Comparison of ENCODE assay signal across 8 cellular contexts in the genomic region with DNA sequence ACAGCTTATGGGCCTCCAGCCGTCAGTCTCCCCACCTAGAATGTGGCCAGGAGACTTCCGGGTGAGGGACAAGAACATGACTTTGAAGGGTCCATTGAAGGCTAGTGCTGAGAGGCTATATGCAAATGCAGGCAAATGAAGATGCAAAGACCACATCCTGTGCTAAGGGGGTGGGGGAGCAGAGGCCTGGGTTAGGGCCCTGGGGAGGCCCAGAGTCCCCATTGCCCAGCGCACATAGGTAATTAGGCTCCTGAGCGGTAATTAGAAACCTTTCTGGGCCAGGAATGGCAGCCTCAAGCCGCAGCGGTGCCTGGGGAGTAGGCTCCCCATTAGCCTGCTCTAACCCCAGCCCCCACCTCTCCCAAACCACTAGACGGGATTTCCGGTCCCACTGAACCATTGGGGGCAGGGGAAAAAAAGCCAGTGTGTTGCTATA. TPM values are rescaled to one million over a fixed set of nuclear protein-coding genes. Genes with fewer than 3 reads are reported as not detected.
A peak's percentile ranks its signal among the peaks of the same experiment; 100 is the strongest.
DNase-seq lines count a peak whose midpoint lies in the region; ATAC-seq and TF ChIP-seq lines count a peak whose summit lies in the region.

No MANE protein-coding gene starts in this region.

- intact Hi-C loops in left ventricle myocardium superior (cut with micrococcal nuclease) (no loop called here), head of caudate nucleus (cut with DNase I) (no loop called here)
- intact Hi-C loops in activated T-helper 2 cell treated with anti-CD3 and anti-CD28 coated beads, Interferon-gamma antibody, Interleukin-2, Interleukin-4, amounts not matched to agents 10 μg/mL and 5 μg/mL and 100 μg/mL, durations not matched to agents 14 hours and 24 hours and 36 hours (cut with micrococcal nuclease) = loop anchor here (1.0 to 10.0 kb wide), 8 partner anchors 8 to 836 kb away; a partner anchor contains a TSS

- no peaks in the 10 kb centered on the region for H3K9me3 ChIP-seq in right atrium auricular region

- no peak for TF ChIP-seq CTCF in right atrium auricular region (IDR thresholded peaks at IDR 0.05)

- peak overlapping the region; percentile 92 for H3K4me3 Mint-ChIP-seq in activated T-helper 2 cell treated with anti-CD3 and anti-CD28 coated beads, Interferon-gamma antibody, Interleukin-2, Interleukin-4, amounts not matched to agents 10 μg/mL and 5 μg/mL and 100 μg/mL, durations not matched to agents 14 hours and 24 hours and 36 hours (ENCODE audit: low read depth)
- H3K4me3 Mint-ChIP-seq in natural killer cell treated with Interleukin-12 subunit alpha and Interleukin-12 subunit beta and Interleukin-15 and Interleukin-18, amount 100 ng/mL, for 72 hours = peak overlapping the region; percentile 87

- no peak for ATAC-seq in left ventricle myocardium superior
- peak; percentile 70 to 80 for ATAC-seq in natural killer cell treated with Interleukin-12 subunit alpha and Interleukin-12 subunit beta and Interleukin-15 and Interleukin-18, amount 100 ng/mL, for 72 hours

- no peaks in the 10 kb centered on the region for H3K27me3 ChIP-seq in right atrium auricular region

- H3K27ac ChIP-seq in right atrium auricular region = peak overlapping the region; percentile 91 to 92

- in situ Hi-C loops in KBM-7 (cut with MboI; ENCODE audit: low pct_unique_long_range_greater_than_20kb, low sequenced_read_pairs) = no loop called here

- H3K4me1 Mint-ChIP-seq in activated T-helper 2 cell treated with anti-CD3 and anti-CD28 coated beads, Interferon-gamma antibody, Interleukin-2, Interleukin-4, amounts not matched to agents 10 μg/mL and 5 μg/mL and 100 μg/mL, durations not matched to agents 14 hours and 24 hours and 36 hours (ENCODE audit: low read depth) = peaks cover 76% of the 10 kb centered on the region
- peaks cover 78 to 86% of the 10 kb centered on the region in 2 donors for H3K4me1 Mint-ChIP-seq in natural killer cell treated with Interleukin-12 subunit alpha and Interleukin-12 subunit beta and Interleukin-15 and Interleukin-18, amount 100 ng/mL, for 72 hours (ENCODE audit: low read depth in 2 of 2)

- no peaks in the 10 kb centered on the region for H3K36me3 ChIP-seq in right atrium auricular region

- peaks cover 0 to 100% of the 10 kb centered on the region in 2 donors for H3K4me1 ChIP-seq in right atrium auricular region

- H3K9me3 Mint-ChIP-seq in activated T-helper 2 cell treated with anti-CD3 and anti-CD28 coated beads, Interferon-gamma antibody, Interleukin-2, Interleukin-4, amounts not matched to agents 10 μg/mL and 5 μg/mL and 100 μg/mL, durations not matched to agents 14 hours and 24 hours and 36 hours = no peaks in the 10 kb centered on the region
- H3K9me3 Mint-ChIP-seq in natural killer cell treated with Interleukin-12 subunit alpha and Interleukin-12 subunit beta and Interleukin-15 and Interleukin-18, amount 100 ng/mL, for 72 hours = no peaks in the 10 kb centered on the region

- no peaks in the 10 kb centered on the region for H3K27me3 Mint-ChIP-seq in activated T-helper 2 cell treated with anti-CD3 and anti-CD28 coated beads, Interferon-gamma antibody, Interleukin-2, Interleukin-4, amounts not matched to agents 10 μg/mL and 5 μg/mL and 100 μg/mL, durations not matched to agents 14 hours and 24 hours and 36 hours (ENCODE audit: low read depth)
- no peaks in the 10 kb centered on the region for H3K27me3 Mint-ChIP-seq in natural killer cell treated with Interleukin-12 subunit alpha and Interleukin-12 subunit beta and Interleukin-15 and Interleukin-18, amount 100 ng/mL, for 72 hours

- DNase-seq in right atrium auricular region (ENCODE audit: low spot score) (no peak), left ventricle myocardium superior (no peak), KBM-7 (peak; percentile 85), NCI-H1694 (lab: John Stamatoyannopoulos, UW) (no peak), LoVo (ENCODE audit: low spot score) (no peak), head of caudate nucleus (no peak)
- DNase-seq in activated T-helper 2 cell treated with anti-CD3 and anti-CD28 coated beads, Interferon-gamma antibody, Interleukin-2, Interleukin-4, amounts not matched to agents 10 μg/mL and 5 μg/mL and 100 μg/mL, durations not matched to agents 14 hours and 24 hours and 36 hours (ENCODE audit: low spot score) = peak; percentile 65
- DNase-seq in natural killer cell treated with Interleukin-12 subunit alpha and Interleukin-12 subunit beta and Interleukin-15 and Interleukin-18, amount 100 ng/mL, for 72 hours (ENCODE audit: low spot score) = peak; percentile 89

- peaks cover 65% of the 10 kb centered on the region for H3K36me3 Mint-ChIP-seq in activated T-helper 2 cell treated with anti-CD3 and anti-CD28 coated beads, Interferon-gamma antibody, Interleukin-2, Interleukin-4, amounts not matched to agents 10 μg/mL and 5 μg/mL and 100 μg/mL, durations not matched to agents 14 hours and 24 hours and 36 hours (ENCODE audit: low read depth)
- peaks cover 17% of the 10 kb centered on the region for H3K36me3 Mint-ChIP-seq in natural killer cell treated with Interleukin-12 subunit alpha and Interleukin-12 subunit beta and Interleukin-15 and Interleukin-18, amount 100 ng/mL, for 72 hours

- peak overlapping the region; percentile 97 for H3K27ac Mint-ChIP-seq in activated T-helper 2 cell treated with anti-CD3 and anti-CD28 coated beads, Interferon-gamma antibody, Interleukin-2, Interleukin-4, amounts not matched to agents 10 μg/mL and 5 μg/mL and 100 μg/mL, durations not matched to agents 14 hours and 24 hours and 36 hours
- H3K27ac Mint-ChIP-seq in natural killer cell treated with Interleukin-12 subunit alpha and Interleukin-12 subunit beta and Interleukin-15 and Interleukin-18, amount 100 ng/mL, for 72 hours = peak overlapping the region; percentile 91 to 97

- peak overlapping the region in 1 of 2 donors; percentile 12 for H3K4me3 ChIP-seq in right atrium auricular region

RNA-seq across cellular contexts. Expression of a gene that starts 6.9 kb away (rescaled TPM):
- total RNA-seq in right atrium auricular region (10 to 100 TPM; 25.6 to 26.8 TPM), left ventricle myocardium superior (45.8 TPM)
- total RNA-seq in activated T-helper 2 cell treated with anti-CD3 and anti-CD28 coated beads, Interferon-gamma antibody, Interleukin-2, Interleukin-4, amounts not matched to agents 10 μg/mL and 5 μg/mL and 100 μg/mL, durations not matched to agents 14 hours and 24 hours and 36 hours = 261 and 266 TPM in 2 replicates
- total RNA-seq in natural killer cell treated with Interleukin-12 subunit alpha and Interleukin-12 subunit beta and Interleukin-15 and Interleukin-18, amount 100 ng/mL, for 72 hours = 100 to 1,000 TPM; 323 TPM

RNA-seq across cellular contexts. Expression of a gene that starts 23.9 kb away (rescaled TPM):
- 10 to 100 TPM; 13.8 to 88.7 TPM for total RNA-seq in right atrium auricular region
- 23.5 TPM for total RNA-seq in left ventricle myocardium superior
- total RNA-seq in activated T-helper 2 cell treated with anti-CD3 and anti-CD28 coated beads, Interferon-gamma antibody, Interleukin-2, Interleukin-4, amounts not matched to agents 10 μg/mL and 5 μg/mL and 100 μg/mL, durations not matched to agents 14 hours and 24 hours and 36 hours = 0.32 TPM in 1 of 2 replicates, not detected in the other
- total RNA-seq in natural killer cell treated with Interleukin-12 subunit alpha and Interleukin-12 subunit beta and Interleukin-15 and Interleukin-18, amount 100 ng/mL, for 72 hours = 1 to 10 TPM; 3.4 to 4.9 TPM

RNA-seq across cellular contexts. Expression of a gene that starts 37.7 kb away (rescaled TPM):
- total RNA-seq in right atrium auricular region (10 to 100 TPM in 1 of 2 donors, 1 to 10 TPM in 1; 1.1 to 10.8 TPM), left ventricle myocardium superior (4.1 TPM)
- total RNA-seq in activated T-helper 2 cell treated with anti-CD3 and anti-CD28 coated beads, Interferon-gamma antibody, Interleukin-2, Interleukin-4, amounts not matched to agents 10 μg/mL and 5 μg/mL and 100 μg/mL, durations not matched to agents 14 hours and 24 hours and 36 hours = 0.16 TPM in 1 of 2 replicates, not detected in the other
- total RNA-seq in natural killer cell treated with Interleukin-12 subunit alpha and Interleukin-12 subunit beta and Interleukin-15 and Interleukin-18, amount 100 ng/mL, for 72 hours = 1 to 10 TPM in 1 of 2 donors, under 1 TPM in 1; 0.43 to 1.7 TPM

RNA-seq across cellular contexts. Expression of a gene that starts 40.1 kb away (rescaled TPM):
- not detected for total RNA-seq in right atrium auricular region
- total RNA-seq in left ventricle myocardium superior = not detected
- not detected in 2 replicates for total RNA-seq in activated T-helper 2 cell treated with anti-CD3 and anti-CD28 coated beads, Interferon-gamma antibody, Interleukin-2, Interleukin-4, amounts not matched to agents 10 μg/mL and 5 μg/mL and 100 μg/mL, durations not matched to agents 14 hours and 24 hours and 36 hours
- not detected for total RNA-seq in natural killer cell treated with Interleukin-12 subunit alpha and Interleukin-12 subunit beta and Interleukin-15 and Interleukin-18, amount 100 ng/mL, for 72 hours

RNA-seq across cellular contexts. Expression of a gene that starts 54.2 kb away (rescaled TPM):
- total RNA-seq in right atrium auricular region = 10 to 100 TPM; 38.1 to 42.9 TPM
- total RNA-seq in left ventricle myocardium superior = 47.5 TPM
- total RNA-seq in activated T-helper 2 cell treated with anti-CD3 and anti-CD28 coated beads, Interferon-gamma antibody, Interleukin-2, Interleukin-4, amounts not matched to agents 10 μg/mL and 5 μg/mL and 100 μg/mL, durations not matched to agents 14 hours and 24 hours and 36 hours = 45.5 and 47.7 TPM in 2 replicates
- 10 to 100 TPM; 39.1 to 74.7 TPM for total RNA-seq in natural killer cell treated with Interleukin-12 subunit alpha and Interleukin-12 subunit beta and Interleukin-15 and Interleukin-18, amount 100 ng/mL, for 72 hours

Comparison
In these comparisons a context has a peak if more than half of its experiments do, and no peak if none do; other contexts are left out.
1. DNase-seq: peak in KBM-7 (single experiment), activated T-helper 2 cell treated with anti-CD3 and anti-CD28 coated beads, Interferon-gamma antibody, Interleukin-2, Interleukin-4, amounts not matched to agents 10 μg/mL and 5 μg/mL and 100 μg/mL, durations not matched to agents 14 hours and 24 hours and 36 hours (single experiment) and natural killer cell treated with Interleukin-12 subunit alpha and Interleukin-12 subunit beta and Interleukin-15 and Interleukin-18, amount 100 ng/mL, for 72 hours (single experiment); none in right atrium auricular region (single experiment), left ventricle myocardium superior (single experiment), NCI-H1694 (single experiment), LoVo (single experiment) and head of caudate nucleus (0 of 42).